In the genomic region with DNA sequence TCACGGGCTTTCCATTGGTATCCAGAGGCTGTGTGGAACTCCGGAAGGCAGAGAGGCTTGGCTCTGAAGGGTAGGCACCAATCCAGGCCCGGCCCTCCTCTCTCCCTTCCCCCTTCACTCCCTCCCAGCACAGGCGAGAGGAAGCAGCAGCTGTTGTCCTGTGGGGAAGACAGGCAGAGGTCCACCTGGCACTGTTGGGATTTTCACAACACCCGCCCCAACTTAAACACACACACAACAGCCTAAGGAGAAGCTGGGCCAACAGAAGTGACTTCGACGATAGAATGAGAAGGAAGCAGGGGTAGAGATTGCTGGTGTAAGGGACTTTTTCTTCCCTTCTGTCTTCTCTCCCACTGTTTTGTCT, we compare ENCODE assay signal across 10 cellular contexts. TPM values are rescaled to one million over a fixed set of nuclear protein-coding genes. Genes with fewer than 3 reads are reported as not detected.
DNase-seq lines count a peak whose midpoint lies in the region; ATAC-seq lines count a peak whose summit lies in the region.
"Had no signal": no experiment of that assay in that cellular context is flagged by ENCODE, and none has a peak within 500 bp of the region (broad histone marks: within the 10 kb centered on the region; RNA-seq: fewer than 3 reads in every experiment).

No MANE protein-coding gene starts in this region.

- H3K79me2 ChIP-seq in GM23248 (ENCODE audit: insufficient read depth) (no peaks in the 10 kb centered on the region), Karpas-422 (ENCODE audit: low read length) (no peaks in the 10 kb centered on the region)

- H3K9me3 ChIP-seq in GM23248 (ENCODE audit: low read depth): no peaks in the 10 kb centered on the region
- H3K9me3 ChIP-seq in iPS-20b (ENCODE audit: insufficient read depth, low read depth, low read length): no peaks in the 10 kb centered on the region
- no peaks in the 10 kb centered on the region for H3K9me3 ChIP-seq in Karpas-422 (ENCODE audit: low read length)

- peak; percentile 35 for DNase-seq in GM23248
- DNase-seq in astrocyte of the hippocampus (ENCODE audit: low read depth, low spot score): peak; percentile 46
- peak; percentile 88 for DNase-seq in sciatic nerve (ENCODE audit: low spot score)
- DNase-seq in stimulated activated CD4-positive, alpha-beta T cell treated with anti-CD3 and anti-CD28 coated beads, Interleukin-4, amount 100 ng/mL, for 24 hours: no peak
- no peak for DNase-seq in activated naive CD4-positive, alpha-beta T cell treated with Interleukin-2 at 50 U/mL for 16 hours
- no peak for DNase-seq in Karpas-422

- H3F3A ChIP-seq in GM23248 (ENCODE audit: insufficient read depth): no peaks in the 10 kb centered on the region

- no peak overlapping the region for H3K27ac ChIP-seq in GM23248
- no peak overlapping the region for H3K27ac ChIP-seq in iPS-20b (ENCODE audit: low read length)
- H3K27ac ChIP-seq in Karpas-422 (ENCODE audit: low read length): no peak overlapping the region

- no peaks in the 10 kb centered on the region for H3K36me3 ChIP-seq in GM23248 (ENCODE audit: low read depth)
- H3K36me3 ChIP-seq in iPS-20b (ENCODE audit: insufficient read depth, low read depth, low read length): no peaks in the 10 kb centered on the region
- H3K36me3 ChIP-seq in Karpas-422 (ENCODE audit: insufficient read depth, low read length): no peaks in the 10 kb centered on the region

- no peaks in the 10 kb centered on the region for H4K20me1 ChIP-seq in GM23248 (ENCODE audit: insufficient read depth)
- H4K20me1 ChIP-seq in Karpas-422 (ENCODE audit: insufficient read depth, low read depth, low read length): no peaks in the 10 kb centered on the region

- H3K4me1 ChIP-seq in GM23248 (ENCODE audit: insufficient read depth) (peaks cover 13% of the 10 kb centered on the region), iPS-20b (ENCODE audit: insufficient read depth, low read length) (peaks cover 15% of the 10 kb centered on the region; the same call in 1 of the 2 replicates), Karpas-422 (ENCODE audit: low read length) (no peaks in the 10 kb centered on the region)

- H3K27me3 ChIP-seq in GM23248 (replicated peaks; ENCODE audit: insufficient read depth) (no peaks in the 10 kb centered on the region), iPS-20b (ENCODE audit: insufficient read depth, low read length) (no peaks in the 10 kb centered on the region), Karpas-422 (ENCODE audit: low read length) (no peaks in the 10 kb centered on the region)

- peak; percentile 97 for ATAC-seq in sciatic nerve
- ATAC-seq in HG03460 (IDR thresholded peaks at IDR 0.05; ENCODE audit: unreplicated experiment): no peak

- H3K9me2 ChIP-seq in GM23248 (ENCODE audit: insufficient read depth): no peaks in the 10 kb centered on the region
- no peaks in the 10 kb centered on the region for H3K9me2 ChIP-seq in Karpas-422 (replicated peaks; ENCODE audit: insufficient read depth, low read length)

- in situ Hi-C loops in GM23248 (cut with MboI): no loop called here

- intact Hi-C loops in sciatic nerve (cut with DNase I): no loop called here

- WGBS in GM23248 (ENCODE audit: low coverage in 1 of 2, low lambda C conversion rate in 2 of 2, missing lambda C conversion rate in 2 of 2), 2 experiments: 11 to 13% methylated on average over 6 to 7 of the region's 7 CpGs

- H3K4me3 ChIP-seq in GM23248 (no peak overlapping the region), iPS-20b (ENCODE audit: low read length) (no peak overlapping the region; the same call in 1 of the 2 replicates), Karpas-422 (ENCODE audit: low read length) (no peak overlapping the region)

- no peak overlapping the region for H3K4me2 ChIP-seq in GM23248 (ENCODE audit: unreplicated experiment)
- no peak overlapping the region for H3K4me2 ChIP-seq in Karpas-422 (ENCODE audit: low read depth, low read length, poor library complexity, severe bottlenecking)

- H3K9ac ChIP-seq in GM23248: no peak overlapping the region
- H3K9ac ChIP-seq in iPS-20b (ENCODE audit: low read depth, low read length): peak overlapping the region; percentile 51; the same call in 1 of the 2 replicates
- no peak overlapping the region for H3K9ac ChIP-seq in Karpas-422 (ENCODE audit: low read length)

- H2AFZ ChIP-seq in GM23248 (peak overlapping the region; percentile 79), Karpas-422 (ENCODE audit: low read length) (no peak overlapping the region)

RNA-seq across cellular contexts. Expression of a gene that starts 3.1 kb away (rescaled TPM):
- not detected in 2 replicates for total RNA-seq in GM23248 (2014; rRNA removed; shearing (Covaris generic))
- not detected in 2 replicates for polyA plus RNA-seq in GM23248 (2016; fragmentation: Nextera tagmentation; extraction: Ambion mirVana)
- not detected for total RNA-seq in sciatic nerve
- not detected in 2 replicates for total RNA-seq in Karpas-422 (2014; rRNA removed; shearing (Covaris generic); ENCODE audit: low replicate concordance)
- total RNA-seq: HT1080, renal cortical epithelial cell had no signal

RNA-seq across cellular contexts. Expression of a gene that starts 4.4 kb away (rescaled TPM):
- not detected in 2 replicates for total RNA-seq in GM23248 (2014; rRNA removed; shearing (Covaris generic))
- not detected in 2 replicates for polyA plus RNA-seq in GM23248 (2016; fragmentation: Nextera tagmentation; extraction: Ambion mirVana)
- total RNA-seq in sciatic nerve: not detected
- not detected in 2 replicates for total RNA-seq in Karpas-422 (2014; rRNA removed; shearing (Covaris generic); ENCODE audit: low replicate concordance)
- total RNA-seq: HT1080, renal cortical epithelial cell had no signal

RNA-seq across cellular contexts. Expression of a gene that starts 9.0 kb away (rescaled TPM):
- not detected in 2 replicates for total RNA-seq in GM23248 (2014; rRNA removed; shearing (Covaris generic))
- polyA plus RNA-seq in GM23248 (2016; fragmentation: Nextera tagmentation; extraction: Ambion mirVana): not detected in 2 replicates
- 0.49 TPM for total RNA-seq in sciatic nerve
- total RNA-seq in Karpas-422 (2014; rRNA removed; shearing (Covaris generic); ENCODE audit: low replicate concordance): not detected in 2 replicates
- total RNA-seq: HT1080, renal cortical epithelial cell had no signal

RNA-seq across cellular contexts. Expression of a gene that starts 14.2 kb away (rescaled TPM):
- 2.8 TPM in 1 of 2 replicates, not detected in the other for total RNA-seq in GM23248 (2014; rRNA removed; shearing (Covaris generic))
- polyA plus RNA-seq in GM23248 (2016; fragmentation: Nextera tagmentation; extraction: Ambion mirVana): 0.28 and 0.85 TPM in 2 replicates
- 398 TPM for total RNA-seq in sciatic nerve
- not detected in 2 replicates for total RNA-seq in Karpas-422 (2014; rRNA removed; shearing (Covaris generic); ENCODE audit: low replicate concordance)

RNA-seq across cellular contexts. Expression of a gene that starts 18.6 kb away (rescaled TPM):
- not detected in 2 replicates for total RNA-seq in GM23248 (2014; rRNA removed; shearing (Covaris generic))
- not detected in 2 replicates for polyA plus RNA-seq in GM23248 (2016; fragmentation: Nextera tagmentation; extraction: Ambion mirVana)
- not detected for total RNA-seq in sciatic nerve
- total RNA-seq in Karpas-422 (2014; rRNA removed; shearing (Covaris generic); ENCODE audit: low replicate concordance): not detected in 2 replicates
- total RNA-seq: HT1080, renal cortical epithelial cell had no signal

Comparison
In these comparisons a context has a peak if more than half of its experiments do, and no peak if none do; other contexts are left out.
1. DNase-seq: peak in GM23248 (single experiment), astrocyte of the hippocampus (single experiment) and sciatic nerve (single experiment); none in stimulated activated CD4-positive, alpha-beta T cell treated with anti-CD3 and anti-CD28 coated beads, Interleukin-4, amount 100 ng/mL, for 24 hours (single experiment), activated naive CD4-positive, alpha-beta T cell treated with Interleukin-2 at 50 U/mL for 16 hours (single experiment) and Karpas-422 (single experiment).